ENCODE assay signal across 17 cellular contexts in the genomic region with DNA sequence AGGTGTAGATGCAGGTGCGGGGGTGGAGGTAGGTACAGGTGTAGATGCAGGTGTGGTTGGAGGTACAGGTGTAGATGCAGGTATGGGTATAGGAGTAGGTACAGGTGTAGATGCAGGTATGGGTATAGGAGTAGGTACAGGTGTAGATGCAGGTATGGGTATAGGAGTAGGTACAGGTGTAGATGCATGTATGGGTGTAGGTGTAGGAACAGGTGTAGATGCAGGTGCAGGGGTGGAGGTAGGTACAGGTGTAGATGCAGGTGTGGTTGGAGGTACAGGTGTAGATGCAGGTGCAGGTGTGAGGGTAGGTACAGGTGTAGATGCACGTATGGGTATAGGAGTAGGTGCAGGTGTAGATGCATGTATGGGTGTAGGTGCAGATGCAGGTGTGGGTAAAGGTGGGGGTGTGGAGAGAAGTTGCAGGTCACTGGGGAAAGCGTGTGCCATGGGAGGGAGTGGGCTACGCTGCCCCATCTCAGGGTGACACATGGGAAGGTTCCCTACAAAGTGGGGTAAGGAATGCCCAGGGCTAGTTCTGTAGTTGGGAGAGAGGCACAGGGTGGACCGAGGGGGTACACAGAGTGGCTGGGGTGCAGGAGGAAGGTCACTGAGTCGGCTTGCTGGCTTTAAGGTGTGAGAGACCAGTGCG.
DNase-seq lines count a peak whose midpoint lies in the region; ATAC-seq and TF ChIP-seq lines count a peak whose summit lies in the region.
"Had no signal": no experiment of that assay in that cellular context is flagged by ENCODE, and none has a peak within 500 bp of the region (broad histone marks: within the 10 kb centered on the region; RNA-seq: fewer than 3 reads in every experiment).

No MANE protein-coding gene starts in this region.

- H3K4me2 ChIP-seq in mammary epithelial cell (ENCODE audit: insufficient read depth, low read depth, low read length), result no peak overlapping the region
- H3K4me2 ChIP-seq: GM23338, neural progenitor cell had no signal

- no peaks in the 10 kb centered on the region for H3K27me3 ChIP-seq in mammary epithelial cell (ENCODE audit: insufficient read depth, low read length)
- no peaks in the 10 kb centered on the region for H3K27me3 ChIP-seq in Peyer's patch
- H3K27me3 ChIP-seq: neural progenitor cell, SJSA1 had no signal

- H3K36me3 ChIP-seq in mammary epithelial cell (ENCODE audit: insufficient read depth, low read length), result no peaks in the 10 kb centered on the region
- H3K36me3 ChIP-seq in Peyer's patch, result peaks cover 0 to 44% (median 0%) of the 10 kb centered on the region in 3 donors
- H3K36me3 ChIP-seq: neural progenitor cell had no signal

- TF ChIP-seq POLR2A in Peyer's patch (IDR thresholded peaks at IDR 0.05), result no peak

- 96% methylated on average over 7 of the region's 7 CpGs for WGBS in mammary epithelial cell (ENCODE audit: low coverage, missing lambda C conversion rate)

- no peak for TF ChIP-seq CTCF in MCF 10A (IDR thresholded peaks at IDR 0.05; ENCODE audit: unreplicated experiment)
- TF ChIP-seq CTCF in mammary epithelial cell (conservative IDR thresholded peaks at IDR 0.05 in 1 of 2, IDR thresholded peaks at IDR 0.05 in 1 of 2; ENCODE audit: extremely low read depth in 1 of 2, insufficient read depth in 1 of 2, low read depth in 1 of 2, low read length in 2 of 2), result no peak
- no peak for TF ChIP-seq CTCF in HFFc6 (IDR thresholded peaks at IDR 0.05)
- TF ChIP-seq CTCF in coronary artery (IDR thresholded peaks at IDR 0.05), result no peak
- no peak for TF ChIP-seq CTCF in Peyer's patch (IDR thresholded peaks at IDR 0.05)

- H3K9me3 Mint-ChIP-seq in MCF 10A (ENCODE audit: unreplicated experiment), result no peaks in the 10 kb centered on the region
- no peaks in the 10 kb centered on the region for H3K9me3 Mint-ChIP-seq in HFFc6
- H3K9me3 Mint-ChIP-seq: activated CD4-positive, alpha-beta T cell treated with anti-CD3 and anti-CD28 coated beads, Interleukin-2, amount 10 ng/mL, durations not matched to agents 24 days and 14 days; effector memory CD8-positive, alpha-beta T cell; GM23338; mesothelial cell of epicardium; neural progenitor cell had no signal

- POLR2A ChIA-PET in MCF 10A (lab: Yijun Ruan, JAX), result interaction anchor here (0.5 kb wide), 1 partner anchor 250 kb away, joined by 3 read pairs; no protein-coding TSS in a partner anchor

- H3K4me1 ChIP-seq in mammary epithelial cell (ENCODE audit: insufficient read depth, low read length) (no peaks in the 10 kb centered on the region), Peyer's patch (no peaks in the 10 kb centered on the region)
- H3K4me1 ChIP-seq: SJSA1 had no signal

- H3K4me3 ChIP-seq in mammary epithelial cell (replicated peaks in 1 of 3; ENCODE audit: insufficient read depth in 1 of 3, low read depth in 2 of 3, low read length in 3 of 3) (no peak overlapping the region), coronary artery (no peak overlapping the region), Peyer's patch (no peak overlapping the region)
- H3K4me3 ChIP-seq: GM23338, neural progenitor cell, SJSA1 had no signal

- no peaks in the 10 kb centered on the region for H3K79me2 ChIP-seq in mammary epithelial cell (ENCODE audit: insufficient read depth, low read length)

- BruUV-seq in MCF 10A (replicated peaks; lab: Mats Ljungman, UMichigan) (no TSS peak), mammary epithelial cell (replicated peaks; lab: Mats Ljungman, UMichigan) (no TSS peak)

- intact Hi-C loops in MCF 10A (cut with micrococcal nuclease) (no loop called here), mammary epithelial cell (cut with micrococcal nuclease) (no loop called here)

- in situ Hi-C loops in mammary epithelial cell (cut with MboI; ENCODE audit: low sequenced_read_pairs in 2 of 2), result no loop called here

- CTCF ChIA-PET in MCF 10A (lab: Yijun Ruan, JAX) (interaction anchor here (1.5 kb wide), 1 partner anchor 9 kb away, joined by 12 read pairs; no protein-coding TSS in a partner anchor), mammary epithelial cell (lab: Charles Lee; ENCODE audit: low non-redundant PET) (no interaction called here)

- no peaks in the 10 kb centered on the region for H3K27me3 Mint-ChIP-seq in MCF 10A (ENCODE audit: insufficient read depth, unreplicated experiment)
- H3K27me3 Mint-ChIP-seq in HFFc6 (ENCODE audit: insufficient read depth), result peaks cover 14% of the 10 kb centered on the region
- H3K27me3 Mint-ChIP-seq: activated CD4-positive, alpha-beta T cell treated with anti-CD3 and anti-CD28 coated beads, Interleukin-2, amount 10 ng/mL, durations not matched to agents 24 days and 14 days; effector memory CD8-positive, alpha-beta T cell had no signal

- no peaks in the 10 kb centered on the region for H3K36me3 Mint-ChIP-seq in MCF 10A (ENCODE audit: insufficient read depth, unreplicated experiment)
- H3K36me3 Mint-ChIP-seq in HFFc6 (ENCODE audit: low read depth), result 0 out of 2 replicates have a peak, but pooled peaks cover 5% of the 10 kb centered on the region

- H3K4me3 Mint-ChIP-seq in MCF 10A (ENCODE audit: unreplicated experiment) (no peak overlapping the region), HFFc6 (no peak overlapping the region)
- H3K4me3 Mint-ChIP-seq: activated CD4-positive, alpha-beta T cell treated with anti-CD3 and anti-CD28 coated beads, Interleukin-2, amount 10 ng/mL, durations not matched to agents 24 days and 14 days; effector memory CD8-positive, alpha-beta T cell; GM23338; mesothelial cell of epicardium; neural progenitor cell had no signal

- H3K4me1 Mint-ChIP-seq in MCF 10A (ENCODE audit: insufficient read depth, unreplicated experiment) (no peaks in the 10 kb centered on the region), HFFc6 (ENCODE audit: low read depth) (no peaks in the 10 kb centered on the region)
- H3K4me1 Mint-ChIP-seq: activated CD4-positive, alpha-beta T cell treated with anti-CD3 and anti-CD28 coated beads, Interleukin-2, amount 10 ng/mL, durations not matched to agents 24 days and 14 days; mesothelial cell of epicardium had no signal

- H4K20me1 ChIP-seq in mammary epithelial cell (ENCODE audit: insufficient read depth, low read length), result no peaks in the 10 kb centered on the region

- ATAC-seq in GM21423 (IDR thresholded peaks at IDR 0.05; ENCODE audit: unreplicated experiment), result no peak
- ATAC-seq: effector memory CD8-positive, alpha-beta T cell; GM23338 had no signal

- dilution Hi-C loops in mammary epithelial cell (cut with HindIII; ENCODE audit: low sequenced_read_pairs), result no loop called here

- H3K27ac ChIP-seq in mammary epithelial cell (ENCODE audit: insufficient read depth, low read depth, low read length) (no peak overlapping the region), coronary artery (no peak overlapping the region), Peyer's patch (no peak overlapping the region)
- H3K27ac ChIP-seq: neural progenitor cell, SJSA1 had no signal

- no peaks in the 10 kb centered on the region for H3K9me3 ChIP-seq in mammary epithelial cell (replicated peaks; ENCODE audit: insufficient read depth, low read length)
- no peaks in the 10 kb centered on the region for H3K9me3 ChIP-seq in Peyer's patch
- H3K9me3 ChIP-seq: SJSA1 had no signal

- no peak overlapping the region for H3K9ac ChIP-seq in mammary epithelial cell (ENCODE audit: insufficient read depth, low read length)
- H3K9ac ChIP-seq: neural progenitor cell had no signal

- no peak overlapping the region for H2AFZ ChIP-seq in mammary epithelial cell (ENCODE audit: low read depth, low read length)
- H2AFZ ChIP-seq: GM23338, neural progenitor cell had no signal

- no peak for DNase-seq in MCF 10A (ENCODE audit: unreplicated experiment)
- DNase-seq in mammary epithelial cell, result no peak
- DNase-seq in HFFc6, result no peak
- DNase-seq in coronary artery (ENCODE audit: low spot score), result peak; percentile 28
- peak; percentile 2 for DNase-seq in stimulated activated CD8-positive, alpha-beta memory T cell treated with anti-CD3 and anti-CD28 coated beads, Interleukin-4, amount 100 ng/mL, for 48 hours
- DNase-seq in NCI-H774 (lab: John Stamatoyannopoulos, UW), result no peak
- DNase-seq in Peyer's patch, result no peak
- DNase-seq: activated CD4-positive, alpha-beta T cell treated with anti-CD3 and anti-CD28 coated beads, Interleukin-2, amount 10 ng/mL, durations not matched to agents 24 days and 14 days; caudate nucleus; effector memory CD8-positive, alpha-beta T cell; NCI-H1930; NCI-H446 treated with DMSO at 0.1 percent for 48 hours had no signal

- H3K27ac Mint-ChIP-seq in MCF 10A (ENCODE audit: low read depth, unreplicated experiment), result peak overlapping the region; percentile 52
- peak overlapping the region; percentile 29; the same call in 1 of the 2 replicates for H3K27ac Mint-ChIP-seq in HFFc6
- H3K27ac Mint-ChIP-seq: activated CD4-positive, alpha-beta T cell treated with anti-CD3 and anti-CD28 coated beads, Interleukin-2, amount 10 ng/mL, durations not matched to agents 24 days and 14 days; GM23338; mesothelial cell of epicardium; neural progenitor cell had no signal

Comparison
In these comparisons a context has a peak if more than half of its experiments do, and no peak if none do; other contexts are left out.
1. DNase-seq: peak in coronary artery (single experiment) and stimulated activated CD8-positive, alpha-beta memory T cell treated with anti-CD3 and anti-CD28 coated beads, Interleukin-4, amount 100 ng/mL, for 48 hours (single experiment); none in MCF 10A (single experiment), mammary epithelial cell (single experiment), HFFc6 (single experiment), NCI-H774 (single experiment) and Peyer's patch (0 of 3).